19 cellular contexts compared by ENCODE assay signal in the genomic region with DNA sequence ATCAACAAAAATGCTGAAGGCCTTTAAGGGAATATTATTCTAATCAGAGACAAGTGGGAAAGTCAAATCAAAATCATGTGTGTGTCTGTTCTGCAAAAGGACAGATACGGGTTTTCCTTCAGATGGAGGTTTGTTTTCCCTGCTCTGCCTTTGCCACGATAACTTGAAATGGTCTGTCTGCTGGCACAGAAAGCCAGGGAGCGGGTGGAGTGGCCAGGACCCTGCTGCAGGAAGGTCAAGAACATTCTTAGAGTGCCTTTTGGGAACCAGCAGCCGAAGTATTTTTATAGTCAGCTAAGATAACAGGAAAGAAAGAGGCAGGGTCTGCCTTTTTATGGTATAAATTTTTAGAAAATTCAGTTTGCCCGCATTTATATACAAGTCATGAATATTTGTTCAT.
"Had no signal": no experiment of that assay in that cellular context is flagged by ENCODE, and none has a peak within 500 bp of the region (broad histone marks: within the 10 kb centered on the region; RNA-seq: fewer than 3 reads in every experiment).

No MANE protein-coding gene starts in this region.

- H3K27me3 ChIP-seq: esophagus muscularis mucosa, gastrocnemius medialis, right lobe of liver, spleen, transverse colon had no signal

- H3K4me3 Mint-ChIP-seq: immature natural killer cell; nephron; stimulated activated memory B cell treated with anti-CD40 and anti-IgM and Interleukin-4, amounts not matched to agents 10 μg/mL and 1 μg/mL and 100 μg/mL, for 72 hours; stimulated activated naive CD8-positive, alpha-beta T cell treated with anti-CD3 and anti-CD28 coated beads, Interleukin-15, Interleukin-2, amounts not matched to agents 100 ng/mL and 50 ng/mL, for 24 hours had no signal

- H3K27ac ChIP-seq: epithelial cell of prostate, esophagus muscularis mucosa, gastrocnemius medialis, parathyroid adenoma, prostate gland, right lobe of liver, spleen, transverse colon had no signal

- H3K27me3 Mint-ChIP-seq: naive B cell; stimulated activated memory B cell treated with anti-CD40 and anti-IgM and Interleukin-4, amounts not matched to agents 10 μg/mL and 1 μg/mL and 100 μg/mL, for 72 hours; stimulated activated naive CD8-positive, alpha-beta T cell treated with anti-CD3 and anti-CD28 coated beads, Interleukin-15, Interleukin-2, amounts not matched to agents 100 ng/mL and 50 ng/mL, for 24 hours had no signal

- H3K36me3 Mint-ChIP-seq: naive B cell; stimulated activated memory B cell treated with anti-CD40 and anti-IgM and Interleukin-4, amounts not matched to agents 10 μg/mL and 1 μg/mL and 100 μg/mL, for 72 hours had no signal

- H3K36me3 ChIP-seq: gastrocnemius medialis, prostate gland, right lobe of liver, spleen, transverse colon had no signal

- DNase-seq: effector memory CD4-positive, alpha-beta T cell; gastrocnemius medialis; immature natural killer cell; mesendoderm; naive B cell; occipital lobe; right lobe of liver; spleen; stimulated activated CD4-positive, alpha-beta T cell treated with anti-CD3 and anti-CD28 coated beads, Interleukin-15, amount 100 ng/mL, for 24 hours; stimulated activated CD4-positive, alpha-beta T cell treated with anti-CD3 and anti-CD28 coated beads, Interleukin-1b, Interleukin-23, amount 100 ng/mL, for 48 hours; stimulated activated CD4-positive, alpha-beta T cell treated with anti-CD3 and anti-CD28 coated beads, Interleukin-4, amount 100 ng/mL, for 24 hours; transverse colon had no signal

- H3K9me3 ChIP-seq: esophagus muscularis mucosa, gastrocnemius medialis, prostate gland, right lobe of liver, spleen, transverse colon had no signal

- H3K9me3 Mint-ChIP-seq: immature natural killer cell; stimulated activated memory B cell treated with anti-CD40 and anti-IgM and Interleukin-4, amounts not matched to agents 10 μg/mL and 1 μg/mL and 100 μg/mL, for 72 hours; stimulated activated naive CD8-positive, alpha-beta T cell treated with anti-CD3 and anti-CD28 coated beads, Interleukin-15, Interleukin-2, amounts not matched to agents 100 ng/mL and 50 ng/mL, for 24 hours had no signal

- ATAC-seq: gastrocnemius medialis; right lobe of liver; stimulated activated memory B cell treated with anti-CD40 and anti-IgM and Interleukin-4, amounts not matched to agents 10 μg/mL and 1 μg/mL and 100 μg/mL, for 72 hours had no signal

- H3K27ac Mint-ChIP-seq: immature natural killer cell; naive B cell; nephron; stimulated activated memory B cell treated with anti-CD40 and anti-IgM and Interleukin-4, amounts not matched to agents 10 μg/mL and 1 μg/mL and 100 μg/mL, for 72 hours; stimulated activated naive CD8-positive, alpha-beta T cell treated with anti-CD3 and anti-CD28 coated beads, Interleukin-15, Interleukin-2, amounts not matched to agents 100 ng/mL and 50 ng/mL, for 24 hours had no signal

- H3K4me1 ChIP-seq: gastrocnemius medialis, parathyroid adenoma, prostate gland, right lobe of liver, spleen, transverse colon had no signal

- H3K4me1 Mint-ChIP-seq: immature natural killer cell; naive B cell; nephron; stimulated activated memory B cell treated with anti-CD40 and anti-IgM and Interleukin-4, amounts not matched to agents 10 μg/mL and 1 μg/mL and 100 μg/mL, for 72 hours had no signal

- H3K4me3 ChIP-seq: esophagus muscularis mucosa, gastrocnemius medialis, prostate gland, right lobe of liver, spleen, transverse colon had no signal
